ENCODE assay signal across 15 cellular contexts in genomic region chr2:160910681-160911080, GRCh38.
A peak's percentile ranks its signal among the peaks of the same experiment; 100 is the strongest.
DNase-seq lines count a peak whose midpoint lies in the region; ATAC-seq, FAIRE-seq and TF ChIP-seq lines count a peak whose summit lies in the region.
"Had no signal": no experiment of that assay in that cellular context is flagged by ENCODE, and none has a peak within 500 bp of the region (broad histone marks: within the 10 kb centered on the region; RNA-seq: fewer than 3 reads in every experiment).

No MANE protein-coding gene starts in this region.

- H3K4me3 ChIP-seq in astrocyte (ENCODE audit: insufficient read depth, low read depth, low read length) (no peak overlapping the region), rectal smooth muscle tissue (ENCODE audit: low read length) (no peak overlapping the region)
- H3K4me3 ChIP-seq: tibial nerve had no signal

- no peaks in the 10 kb centered on the region for H3K27me3 ChIP-seq in astrocyte (ENCODE audit: insufficient read depth, low read length)
- no peaks in the 10 kb centered on the region for H3K27me3 ChIP-seq in rectal smooth muscle tissue (ENCODE audit: control insufficient read depth, insufficient read depth, low read length)
- H3K27me3 ChIP-seq: tibial nerve had no signal

- DNase-seq in Daoy (ENCODE audit: low read depth) (peak; percentile 10), astrocyte (ENCODE audit: low read depth) (peak; percentile 77), glomerular visceral epithelial cell (ENCODE audit: extremely low spot score) (peak; percentile 12), NCI-H2171 treated with DMSO at 0.1 percent for 48 hours (lab: John Stamatoyannopoulos, UW) (no peak), foreskin melanocyte (no peak)
- DNase-seq: activated effector memory CD4-positive, alpha-beta T cell treated with Interleukin-2 at 50 U/mL for 16 hours; Caco-2; effector CD8-positive, alpha-beta T cell; NCI-H526 treated with DMSO at 0.1 percent for 48 hours; occipital lobe had no signal

- H3K4me1 Mint-ChIP-seq in astrocyte (ENCODE audit: low read depth, unreplicated experiment): peaks cover 20% of the 10 kb centered on the region

- H3K27me3 Mint-ChIP-seq in astrocyte (ENCODE audit: low read depth, unreplicated experiment): no peaks in the 10 kb centered on the region

- H3K27ac ChIP-seq in astrocyte (ENCODE audit: low read depth, low read length) (no peak overlapping the region), rectal smooth muscle tissue (ENCODE audit: low read depth, low read length) (peak overlapping the region; percentile 72)

- TF ChIP-seq POLR2A in GM18505 (IDR thresholded peaks at IDR 0.05; ENCODE audit: borderline replicate concordance, extremely low read depth, insufficient read depth, insufficient read length): no peak

- H3K79me2 ChIP-seq in astrocyte (ENCODE audit: insufficient read depth, low read length): no peaks in the 10 kb centered on the region

- no peak overlapping the region for H3K4me3 Mint-ChIP-seq in astrocyte (ENCODE audit: unreplicated experiment)

- no peak for FAIRE-seq in astrocyte (lab: Jason Lieb, UNC)

- no peaks in the 10 kb centered on the region for H3K36me3 Mint-ChIP-seq in astrocyte (ENCODE audit: low read depth, unreplicated experiment)

- ATAC-seq in GM18505 (IDR thresholded peaks at IDR 0.05; ENCODE audit: unreplicated experiment): no peak
- no peak for ATAC-seq in HG02884 (IDR thresholded peaks at IDR 0.05; ENCODE audit: unreplicated experiment)
- ATAC-seq: activated CD4-positive, CD25-positive, alpha-beta regulatory T cell treated with anti-CD3 and anti-CD28 coated beads, Interleukin-2, amount 50 U/mL, for 24 hours had no signal

- H3K4me1 ChIP-seq in astrocyte (ENCODE audit: insufficient read depth, low read length) (peaks cover 17% of the 10 kb centered on the region), rectal smooth muscle tissue (ENCODE audit: control insufficient read depth, insufficient read depth, low read length) (peaks cover 23% of the 10 kb centered on the region)

- H3K36me3 ChIP-seq in astrocyte (ENCODE audit: insufficient read depth, low read length) (no peaks in the 10 kb centered on the region), rectal smooth muscle tissue (ENCODE audit: control insufficient read depth, insufficient read depth, low read length) (no peaks in the 10 kb centered on the region)
- H3K36me3 ChIP-seq: tibial nerve had no signal

- H3K9ac ChIP-seq in astrocyte (ENCODE audit: low read length) (no peak overlapping the region), rectal smooth muscle tissue (ENCODE audit: low read length) (no peak overlapping the region)

- H3K4me2 ChIP-seq in astrocyte (ENCODE audit: low read length): peak overlapping the region; percentile 67

- no peak overlapping the region for H2AFZ ChIP-seq in astrocyte (ENCODE audit: low read depth, low read length)

- H3K9me3 Mint-ChIP-seq in astrocyte (ENCODE audit: unreplicated experiment): peaks cover 2% of the 10 kb centered on the region

- H4K20me1 ChIP-seq in astrocyte (ENCODE audit: insufficient read depth, low read length): no peaks in the 10 kb centered on the region

- H3K9me3 ChIP-seq in astrocyte (ENCODE audit: insufficient read depth, low read depth, low read length): no peaks in the 10 kb centered on the region
- H3K9me3 ChIP-seq: Caco-2, tibial nerve had no signal

- no peak for TF ChIP-seq CTCF in astrocyte (IDR thresholded peaks at IDR 0.05; ENCODE audit: insufficient read depth, low read depth, low read length)

- H3K27ac Mint-ChIP-seq in astrocyte (ENCODE audit: unreplicated experiment): no peak overlapping the region

Comparison
In these comparisons a context has a peak if more than half of its experiments do, and no peak if none do; other contexts are left out.
1. DNase-seq: peak in Daoy (single experiment), astrocyte (single experiment) and glomerular visceral epithelial cell (single experiment); none in NCI-H2171 treated with DMSO at 0.1 percent for 48 hours (single experiment) and foreskin melanocyte (single experiment).